9 cellular contexts compared by ENCODE assay signal in the genomic region with DNA sequence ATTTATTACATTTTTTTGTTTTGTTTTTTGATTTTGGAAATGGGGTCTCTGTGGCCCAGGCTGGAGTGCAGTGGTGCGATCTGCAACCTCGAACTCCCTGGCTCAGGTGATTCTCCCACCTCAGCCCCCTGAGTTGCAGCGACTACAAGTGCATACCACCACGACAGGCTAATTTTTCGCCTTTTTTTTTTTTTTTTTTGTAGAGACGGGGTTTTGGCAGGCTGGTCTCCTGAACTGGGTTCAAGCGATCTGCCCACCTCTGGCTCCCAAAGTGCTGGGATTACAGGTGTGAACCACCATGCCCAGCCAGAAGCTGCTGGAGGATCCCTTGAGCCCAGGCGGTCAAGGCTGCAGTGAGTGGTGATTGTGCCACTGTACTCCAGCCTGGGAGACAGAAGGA. TPM values are rescaled to one million over a fixed set of nuclear protein-coding genes. Genes with fewer than 3 reads are reported as not detected.
DNase-seq lines count a peak whose midpoint lies in the region; ATAC-seq and TF ChIP-seq lines count a peak whose summit lies in the region.
"Had no signal": no experiment of that assay in that cellular context is flagged by ENCODE, and none has a peak within 500 bp of the region (broad histone marks: within the 10 kb centered on the region; RNA-seq: fewer than 3 reads in every experiment).

No MANE protein-coding gene starts in this region.

- CTCF ChIA-PET in CD8-positive, alpha-beta memory T cell (lab: Charles Lee) = no interaction called here

- H3K27ac Mint-ChIP-seq in CD8-positive, alpha-beta memory T cell = no peak overlapping the region
- no peak overlapping the region for H3K27ac Mint-ChIP-seq in osteocyte (ENCODE audit: unreplicated experiment)

- H3K27me3 Mint-ChIP-seq in CD8-positive, alpha-beta memory T cell = no peaks in the 10 kb centered on the region
- no peaks in the 10 kb centered on the region for H3K27me3 Mint-ChIP-seq in osteocyte (ENCODE audit: unreplicated experiment)

- peaks cover 0 to 26% (median 2%) of the 10 kb centered on the region in 3 donors for H3K36me3 Mint-ChIP-seq in CD8-positive, alpha-beta memory T cell
- peaks cover 4% of the 10 kb centered on the region for H3K36me3 Mint-ChIP-seq in osteocyte (ENCODE audit: unreplicated experiment)

- H3K9me3 ChIP-seq in CD8-positive, alpha-beta memory T cell (ENCODE audit: low read length) = no peaks in the 10 kb centered on the region
- H3K9me3 ChIP-seq in breast epithelium = no peaks in the 10 kb centered on the region
- H3K9me3 ChIP-seq: body of pancreas had no signal

- no peak overlapping the region for H2AFZ ChIP-seq in KMS-11 (ENCODE audit: low read depth)

- H3K4me1 ChIP-seq in CD8-positive, alpha-beta memory T cell (ENCODE audit: insufficient read depth, low read length) = peaks cover 36% of the 10 kb centered on the region
- peaks cover 25% of the 10 kb centered on the region for H3K4me1 ChIP-seq in KMS-11 (ENCODE audit: low read depth, poor library complexity, severe bottlenecking)
- no peaks in the 10 kb centered on the region for H3K4me1 ChIP-seq in breast epithelium

- no peaks in the 10 kb centered on the region for H3K36me3 ChIP-seq in CD8-positive, alpha-beta memory T cell (ENCODE audit: insufficient read depth, low read length)
- no peaks in the 10 kb centered on the region for H3K36me3 ChIP-seq in KMS-11 (ENCODE audit: insufficient read depth)
- H3K36me3 ChIP-seq in breast epithelium = no peaks in the 10 kb centered on the region

- POLR2A ChIA-PET in CD8-positive, alpha-beta memory T cell (lab: Charles Lee) = interaction anchor here (0.6 kb wide), 1 partner anchor 131 kb away, joined by 3 read pairs; no protein-coding TSS in a partner anchor

- no peak for TF ChIP-seq POLR2A in breast epithelium (IDR thresholded peaks at IDR 0.05)

- peaks cover 32 to 41% (median 37%) of the 10 kb centered on the region in 3 donors for H3K4me1 Mint-ChIP-seq in CD8-positive, alpha-beta memory T cell
- H3K4me1 Mint-ChIP-seq in osteocyte (ENCODE audit: unreplicated experiment) = peaks cover 30% of the 10 kb centered on the region

- H3K79me2 ChIP-seq in KMS-11 (ENCODE audit: insufficient read depth, low read depth) = peaks cover 56% of the 10 kb centered on the region

- no peaks in the 10 kb centered on the region for H3K27me3 ChIP-seq in CD8-positive, alpha-beta memory T cell (ENCODE audit: insufficient read depth, low read length, poor library complexity, severe bottlenecking)
- no peaks in the 10 kb centered on the region for H3K27me3 ChIP-seq in KMS-11 (ENCODE audit: insufficient read depth, low read depth)
- no peaks in the 10 kb centered on the region for H3K27me3 ChIP-seq in breast epithelium
- H3K27me3 ChIP-seq: body of pancreas had no signal

- ATAC-seq in GM21619 (IDR thresholded peaks at IDR 0.05; ENCODE audit: unreplicated experiment) (no peak), HG03097 (IDR thresholded peaks at IDR 0.05; ENCODE audit: low FRiP score, unreplicated experiment) (no peak), HG03469 (IDR thresholded peaks at IDR 0.05; ENCODE audit: unreplicated experiment) (no peak)
- ATAC-seq: body of pancreas had no signal

- H3K4me3 Mint-ChIP-seq in CD8-positive, alpha-beta memory T cell = peak overlapping the region; percentile 41 to 87 (median 59)
- peak overlapping the region; percentile 45 for H3K4me3 Mint-ChIP-seq in osteocyte (ENCODE audit: unreplicated experiment)

- intact Hi-C loops in breast epithelium (cut with DNase I; ENCODE audit: low total_unique reads) = no loop called here

- no peak overlapping the region for H3K4me3 ChIP-seq in CD8-positive, alpha-beta memory T cell (ENCODE audit: low read length)
- H3K4me3 ChIP-seq in KMS-11 (IDR thresholded peaks at IDR 0.05; ENCODE audit: insufficient read depth, low read depth, low read length) (no peak overlapping the region), breast epithelium (peak overlapping the region in 2 of 3 donors; percentile 94 to 99)

- no peak for TF ChIP-seq CTCF in KMS-11 (conservative IDR thresholded peaks at IDR 0.05; ENCODE audit: low read depth, low read length)
- no peak for TF ChIP-seq CTCF in breast epithelium (IDR thresholded peaks at IDR 0.05)
- TF ChIP-seq CTCF in osteocyte (IDR thresholded peaks at IDR 0.05) = no peak

- peak overlapping the region; percentile 69 for H3K4me2 ChIP-seq in KMS-11

- no peak for DNase-seq in CD8-positive, alpha-beta memory T cell
- no peak for DNase-seq in breast epithelium (ENCODE audit: low spot score in 2 of 2)
- DNase-seq in osteocyte (ENCODE audit: extremely low spot score, unreplicated experiment) = no peak
- DNase-seq: body of pancreas, NCI-H1048 had no signal

- H4K20me1 ChIP-seq in KMS-11 (ENCODE audit: insufficient read depth) = no peaks in the 10 kb centered on the region

- no peak overlapping the region for H3K9ac ChIP-seq in KMS-11

- H3K9me3 Mint-ChIP-seq in CD8-positive, alpha-beta memory T cell = peaks cover 0 to 3% (median under 1%) of the 10 kb centered on the region in 5 donors
- no peaks in the 10 kb centered on the region for H3K9me3 Mint-ChIP-seq in osteocyte (ENCODE audit: unreplicated experiment)

- H3K27ac ChIP-seq in CD8-positive, alpha-beta memory T cell (ENCODE audit: low read depth, low read length) = no peak overlapping the region
- H3K27ac ChIP-seq in KMS-11 = no peak overlapping the region
- H3K27ac ChIP-seq in breast epithelium = no peak overlapping the region
- H3K27ac ChIP-seq: body of pancreas had no signal

RNA-seq across cellular contexts. Expression of gene MON2, which starts 2.3 kb away (rescaled TPM):
- 10 to 100 TPM; 27.9 to 29.7 TPM for total RNA-seq in CD8-positive, alpha-beta memory T cell
- polyA plus RNA-seq in CD8-positive, alpha-beta memory T cell = 15.8 TPM
- total RNA-seq in breast epithelium (100 to 1,000 TPM in 2 of 3 donors, 10 to 100 TPM in 1; 85.0 to 162 (median 123) TPM), osteocyte (53.4 and 64.0 TPM in 2 replicates)

Comparison
In these comparisons a context has a peak if more than half of its experiments do, and no peak if none do; other contexts are left out.
1. H3K4me3 ChIP-seq: peak in breast epithelium (2 of 3); none in CD8-positive, alpha-beta memory T cell (single experiment) and KMS-11 (single experiment).